10 cellular contexts compared by ENCODE assay signal in the genomic region with DNA sequence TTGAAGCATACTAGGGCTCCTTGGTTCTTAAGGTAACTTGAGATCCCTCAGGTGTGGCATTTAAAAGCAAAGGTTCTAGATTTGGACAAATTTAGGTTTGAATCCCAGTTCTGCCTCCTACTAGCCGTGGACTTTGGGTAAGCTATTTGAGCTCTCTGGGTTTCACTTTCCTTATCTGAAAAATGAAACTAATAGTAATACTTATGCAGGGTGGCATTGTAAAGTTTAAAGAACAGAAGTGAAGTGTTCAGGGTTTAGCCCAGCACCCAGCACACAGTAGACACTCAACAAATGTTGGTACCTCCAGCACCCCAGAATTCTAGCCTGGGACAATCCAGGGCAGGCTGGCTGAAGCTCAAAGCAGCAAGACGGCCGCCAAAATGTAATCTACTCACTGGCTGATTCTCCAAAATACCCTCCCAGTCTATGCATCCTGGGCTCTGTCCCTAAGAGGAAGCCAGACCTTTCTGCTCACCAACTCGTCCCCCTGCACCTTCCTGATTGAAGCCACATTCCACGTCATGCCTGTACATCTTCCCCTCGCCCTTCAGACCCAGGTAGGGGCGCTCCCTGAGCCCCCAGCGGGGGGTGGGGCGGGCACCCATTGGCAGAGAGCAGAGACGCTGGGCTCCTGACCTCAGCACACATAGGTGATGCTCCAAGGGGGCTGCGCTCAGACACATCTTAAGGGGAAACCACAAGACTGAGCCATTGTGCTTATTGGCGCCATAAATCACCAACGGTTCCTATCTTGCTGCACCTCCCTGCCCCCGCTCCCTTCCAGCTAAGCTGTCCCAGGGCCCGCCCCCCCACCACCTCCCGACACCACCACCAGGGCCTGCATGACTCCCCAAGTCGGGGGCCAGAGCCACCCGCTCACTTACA.
DNase-seq lines count a peak whose midpoint lies in the region; ATAC-seq and TF ChIP-seq lines count a peak whose summit lies in the region.
"Had no signal": no experiment of that assay in that cellular context is flagged by ENCODE, and none has a peak within 500 bp of the region (broad histone marks: within the 10 kb centered on the region; RNA-seq: fewer than 3 reads in every experiment).

No MANE protein-coding gene starts in this region.

- H3K36me3 Mint-ChIP-seq in activated T-cell treated with anti-CD3 and anti-CD28 coated beads, Interleukin-2, amount 50 U/mL, for 24 hours (ENCODE audit: low read depth), result no peaks in the 10 kb centered on the region

- no peak for TF ChIP-seq CTCF in testis (IDR thresholded peaks at IDR 0.05)

- H3K27me3 Mint-ChIP-seq in activated T-cell treated with anti-CD3 and anti-CD28 coated beads, Interleukin-2, amount 50 U/mL, for 24 hours, result peaks cover 2% of the 10 kb centered on the region

- peak; percentile 87 for ATAC-seq in HG03108 (IDR thresholded peaks at IDR 0.05; ENCODE audit: unreplicated experiment)
- ATAC-seq in HG03565 (IDR thresholded peaks at IDR 0.05; ENCODE audit: unreplicated experiment), result no peak

- no peaks in the 10 kb centered on the region for H3K4me1 ChIP-seq in testis

- H3K4me3 ChIP-seq in testis, result no peak overlapping the region

- no peaks in the 10 kb centered on the region for H3K9me3 Mint-ChIP-seq in activated T-cell treated with anti-CD3 and anti-CD28 coated beads, Interleukin-2, amount 50 U/mL, for 24 hours

- TF ChIP-seq POLR2A in testis (IDR thresholded peaks at IDR 0.05), result no peak

- H3K27me3 ChIP-seq in testis, result no peaks in the 10 kb centered on the region

- no peak overlapping the region for H3K27ac ChIP-seq in testis

- 53 to 77% methylated on average over 4 to 18 of the region's 18 CpGs for WGBS in testis, 2 donors

- H3K27ac Mint-ChIP-seq in activated T-cell treated with anti-CD3 and anti-CD28 coated beads, Interleukin-2, amount 50 U/mL, for 24 hours, result peak overlapping the region; percentile 26

- peaks cover 14% of the 10 kb centered on the region for H3K4me1 Mint-ChIP-seq in activated T-cell treated with anti-CD3 and anti-CD28 coated beads, Interleukin-2, amount 50 U/mL, for 24 hours (ENCODE audit: low read depth)

- peak; percentile 7 for DNase-seq in activated CD4-positive, alpha-beta T cell treated with anti-CD3 and anti-CD28 coated beads for 1 hour
- no peak for DNase-seq in activated CD4-positive, alpha-beta T cell treated with anti-CD3 and anti-CD28 coated beads for 4 hours
- DNase-seq in activated T-cell treated with anti-CD3 and anti-CD28 coated beads, Interleukin-2, amount 50 U/mL, for 24 hours, result no peak
- peak; percentile 23 for DNase-seq in stimulated activated CD8-positive, alpha-beta memory T cell treated with anti-CD3 and anti-CD28 coated beads, Interleukin-4, amount 100 ng/mL, for 48 hours
- DNase-seq in T1000 (lab: John Stamatoyannopoulos, UW) (no peak), testis (no peak)
- DNase-seq: NCI-H2107, nucleus accumbens had no signal

- intact Hi-C loops in testis (cut with DNase I; ENCODE audit: low total_unique reads), result no loop called here

- H3K36me3 ChIP-seq in testis (ENCODE audit: low read depth, missing control alignments), result no peaks in the 10 kb centered on the region

- H3K4me3 Mint-ChIP-seq in activated T-cell treated with anti-CD3 and anti-CD28 coated beads, Interleukin-2, amount 50 U/mL, for 24 hours, result peak overlapping the region; percentile 15

- H3K9me3 ChIP-seq in testis, result no peaks in the 10 kb centered on the region

Comparison
In these comparisons a context has a peak if more than half of its experiments do, and no peak if none do; other contexts are left out.
1. DNase-seq: peak in activated CD4-positive, alpha-beta T cell treated with anti-CD3 and anti-CD28 coated beads for 1 hour (single experiment) and stimulated activated CD8-positive, alpha-beta memory T cell treated with anti-CD3 and anti-CD28 coated beads, Interleukin-4, amount 100 ng/mL, for 48 hours (single experiment); none in activated CD4-positive, alpha-beta T cell treated with anti-CD3 and anti-CD28 coated beads for 4 hours (0 of 2), activated T-cell treated with anti-CD3 and anti-CD28 coated beads, Interleukin-2, amount 50 U/mL, for 24 hours (single experiment), T1000 (single experiment) and testis (single experiment).